16 cellular contexts compared by ENCODE assay signal in genomic region chr15:100468265-100468664, GRCh38.
A peak's percentile ranks its signal among the peaks of the same experiment; 100 is the strongest.
DNase-seq lines count a peak whose midpoint lies in the region; ATAC-seq, FAIRE-seq and TF ChIP-seq lines count a peak whose summit lies in the region.
"Had no signal": no experiment of that assay in that cellular context is flagged by ENCODE, and none has a peak within 500 bp of the region (broad histone marks: within the 10 kb centered on the region; RNA-seq: fewer than 3 reads in every experiment).

No MANE protein-coding gene starts in this region.

- CTCF ChIA-PET in HepG2 (lab: Yijun Ruan, JAX; ENCODE audit: low intra/inter-chr PET ratio, low total read pairs): no interaction called here

- intact Hi-C loops in HepG2 (cut with micrococcal nuclease; ENCODE audit: unreplicated experiment) (no loop called here), right lobe of liver (cut with DNase I) (no loop called here)

- no peak for FAIRE-seq in HepG2 (lab: Jason Lieb, UNC)

- no TSS peak for BruUV-seq in HepG2 (replicated peaks; lab: Mats Ljungman, UMichigan)

- WGBS in liver: 20% methylated on average over 2 of the region's 2 CpGs
- 10% methylated on average over 2 of the region's 2 CpGs for WGBS in HepG2 (ENCODE audit: low lambda C conversion rate)
- 21% methylated on average over 2 of the region's 2 CpGs for WGBS in right lobe of liver (ENCODE audit: insufficient coverage, low coverage, low lambda C conversion rate, missing lambda C conversion rate)

- H3K4me2 ChIP-seq in HepG2 (ENCODE audit: low read depth, low read length): no peak overlapping the region

- H3K36me3 ChIP-seq in liver (ENCODE audit: control insufficient read depth in 4 of 4, insufficient read depth in 3 of 4, low read depth in 1 of 4, low read length in 3 of 4): no peaks in the 10 kb centered on the region
- no peaks in the 10 kb centered on the region for H3K36me3 ChIP-seq in HepG2 (replicated peaks in 1 of 2; ENCODE audit: control insufficient read depth in 1 of 2, insufficient read depth in 2 of 2, low read length in 2 of 2)
- no peaks in the 10 kb centered on the region for H3K36me3 ChIP-seq in right lobe of liver
- H3K36me3 ChIP-seq: tibial artery, WERI-Rb-1 had no signal

- ATAC-seq in HepG2 (no peak), right lobe of liver (peak; percentile 69 to 84 (median 73)), GM21717 (IDR thresholded peaks at IDR 0.05; ENCODE audit: unreplicated experiment) (no peak)
- ATAC-seq: effector memory CD8-positive, alpha-beta T cell had no signal

- no peak for DNase-seq in HepG2 (ENCODE audit: low spot score)
- DNase-seq in epithelial cell of proximal tubule (ENCODE audit: low read depth): peak; percentile 53
- peak; percentile 52 to 58 (median 53) for DNase-seq in right lobe of liver
- no peak for DNase-seq in AML-193 (lab: John Stamatoyannopoulos, UW)
- DNase-seq in A172 (ENCODE audit: low spot score): no peak
- no peak for DNase-seq in OCI-M2 (lab: John Stamatoyannopoulos, UW; ENCODE audit: unreplicated experiment)
- DNase-seq: activated effector memory CD4-positive, alpha-beta T cell treated with anti-CD3 and anti-CD28 coated beads, Interleukin-2, amount 50 U/mL, for 16 hours; effector memory CD8-positive, alpha-beta T cell; glutamatergic neuron; islet precursor cell; naive B cell; NCI-H524; WERI-Rb-1 had no signal

- no peaks in the 10 kb centered on the region for H4K20me1 ChIP-seq in HepG2 (ENCODE audit: insufficient read depth, low read length)

- no peak overlapping the region for H2AFZ ChIP-seq in HepG2 (ENCODE audit: low read length)

- in situ Hi-C loops in HepG2 (cut with HindIII; ENCODE audit: extremely low pct_ligation_motif_present, low pct_unique_long_range_greater_than_20kb): no loop called here

- peak in 1 of 2 donors; percentile 10 for TF ChIP-seq RAD21 in liver (IDR thresholded peaks at IDR 0.05)
- TF ChIP-seq RAD21 in HepG2 (CRISPR knock-in tag; IDR thresholded peaks at IDR 0.05): no peak

- TF ChIP-seq CTCF in liver (IDR thresholded peaks at IDR 0.05; ENCODE audit: low read depth, low read length, missing input control): no peak
- no peak for TF ChIP-seq CTCF in HepG2 (CRISPR knock-in tag; IDR thresholded peaks at IDR 0.05)
- TF ChIP-seq CTCF in epithelial cell of proximal tubule (conservative IDR thresholded peaks at IDR 0.05; ENCODE audit: low read depth, low read length): no peak
- no peak for TF ChIP-seq CTCF in right lobe of liver (IDR thresholded peaks at IDR 0.05)

- no peaks in the 10 kb centered on the region for H3K4me1 ChIP-seq in liver (ENCODE audit: control insufficient read depth in 4 of 4, insufficient read depth in 4 of 4, low read length in 3 of 4)
- no peaks in the 10 kb centered on the region for H3K4me1 ChIP-seq in HepG2 (ENCODE audit: insufficient read depth, low read length)
- H3K4me1 ChIP-seq in right lobe of liver: peaks cover 0 to 2% (median 0%) of the 10 kb centered on the region in 4 donors

- no peak for TF ChIP-seq POLR2A in HepG2 (IDR thresholded peaks at IDR 0.05; ENCODE audit: insufficient read depth in 1 of 2, low read depth in 2 of 2, low read length in 2 of 2)
- TF ChIP-seq POLR2A in right lobe of liver (IDR thresholded peaks at IDR 0.05): no peak

- H3K9me3 ChIP-seq in liver (ENCODE audit: control insufficient read depth in 4 of 4, low read length in 3 of 4) (no peaks in the 10 kb centered on the region), HepG2 (ENCODE audit: low read length) (no peaks in the 10 kb centered on the region), right lobe of liver (no peaks in the 10 kb centered on the region)
- H3K9me3 ChIP-seq: tibial artery had no signal

- H3K27me3 ChIP-seq in liver (ENCODE audit: control insufficient read depth in 4 of 4, insufficient read depth in 4 of 4, low read length in 3 of 4) (no peaks in the 10 kb centered on the region), HepG2 (ENCODE audit: control insufficient read depth in 1 of 2, insufficient read depth in 2 of 2, low read length in 2 of 2) (peaks cover 0 to 1% of the 10 kb centered on the region in 2 experiments; a peak in 1 of 5 replicates), right lobe of liver (no peaks in the 10 kb centered on the region)
- H3K27me3 ChIP-seq: tibial artery had no signal

- POLR2A ChIA-PET in HepG2 (lab: Yijun Ruan, JAX): no interaction called here

- H3K27ac ChIP-seq in liver (ENCODE audit: low read depth in 1 of 2, low read length in 2 of 2) (no peak overlapping the region), HepG2 (ENCODE audit: extremely low read length, insufficient read depth, low read length) (no peak overlapping the region), right lobe of liver (no peak overlapping the region)
- H3K27ac ChIP-seq: tibial artery, WERI-Rb-1 had no signal

- H3K79me2 ChIP-seq in HepG2 (ENCODE audit: insufficient read depth, low read length): no peaks in the 10 kb centered on the region

- H3K4me3 ChIP-seq in liver (ENCODE audit: low read depth in 1 of 3, low read length in 3 of 3) (no peak overlapping the region), HepG2 (replicated peaks in 1 of 3; ENCODE audit: insufficient read depth in 1 of 3, low read depth in 2 of 3, low read length in 3 of 3) (no peak overlapping the region), epithelial cell of proximal tubule (ENCODE audit: low read depth, low read length) (no peak overlapping the region), right lobe of liver (no peak overlapping the region)
- H3K4me3 ChIP-seq: tibial artery had no signal

- TF ChIP-seq EP300 in HepG2 (IDR thresholded peaks at IDR 0.05; ENCODE audit: low read depth in 2 of 2, low read length in 2 of 2) (no peak), HepG2 (CRISPR knock-in tag; IDR thresholded peaks at IDR 0.05; ENCODE audit: borderline replicate concordance) (no peak)

- H3K9ac ChIP-seq in liver (ENCODE audit: low read depth in 1 of 2, low read length in 2 of 2): no peak overlapping the region
- no peak overlapping the region for H3K9ac ChIP-seq in HepG2 (ENCODE audit: insufficient read depth, low read depth, low read length)

TF ChIP-seq in liver, 16 proteins besides CTCF, POLR2A, EP300 and RAD21:
- TF ChIP-seq ATF3 (IDR thresholded peaks at IDR 0.05) (no peak), RXRA (IDR thresholded peaks at IDR 0.05) (peak; percentile 73 to 84), NR2F2 (IDR thresholded peaks at IDR 0.05) (peak; percentile 53), TAF1 (conservative IDR thresholded peaks at IDR 0.05) (no peak)

TF ChIP-seq in HepG2, 621 proteins besides CTCF, POLR2A, EP300 and RAD21:
- no peak for TF ChIP-seq ZNF607 (CRISPR knock-in tag; IDR thresholded peaks at IDR 0.05; ENCODE audit: borderline replicate concordance)
- TF ChIP-seq UBTF (CRISPR knock-in tag; IDR thresholded peaks at IDR 0.05): no peak
- no peak for TF ChIP-seq KMT2B (CRISPR knock-in tag; IDR thresholded peaks at IDR 0.05)
- TF ChIP-seq YEATS4 (CRISPR knock-in tag; IDR thresholded peaks at IDR 0.05; ENCODE audit: borderline replicate concordance): no peak
- TF ChIP-seq TEAD2 (CRISPR knock-in tag; IDR thresholded peaks at IDR 0.05): no peak
- TF ChIP-seq ATAD3A (CRISPR knock-in tag; IDR thresholded peaks at IDR 0.05): no peak
- TF ChIP-seq ZNF709 (CRISPR knock-in tag; IDR thresholded peaks at IDR 0.05): no peak
- no peak for TF ChIP-seq ZNF441 (CRISPR knock-in tag; IDR thresholded peaks at IDR 0.05; ENCODE audit: borderline replicate concordance)
- no peak for TF ChIP-seq ZNF430 (CRISPR knock-in tag; IDR thresholded peaks at IDR 0.05)
- no peak for TF ChIP-seq THAP11 (CRISPR knock-in tag; IDR thresholded peaks at IDR 0.05)
- no peak for TF ChIP-seq SRSF1 (optimal IDR thresholded peaks at IDR 0.05; ENCODE audit: low read depth, low read length)
- TF ChIP-seq ZBTB4 (CRISPR knock-in tag; IDR thresholded peaks at IDR 0.05; ENCODE audit: borderline replicate concordance): no peak

Comparison
In these comparisons a context has a peak if more than half of its experiments do, and no peak if none do; other contexts are left out.
1. ATAC-seq: peak in right lobe of liver (4 of 4); none in HepG2 (single experiment) and GM21717 (single experiment).
2. DNase-seq: peak in epithelial cell of proximal tubule (single experiment) and right lobe of liver (3 of 3); none in HepG2 (single experiment), AML-193 (0 of 2), A172 (single experiment) and OCI-M2 (single experiment).